17 cellular contexts compared by ENCODE assay signal in the genomic region with DNA sequence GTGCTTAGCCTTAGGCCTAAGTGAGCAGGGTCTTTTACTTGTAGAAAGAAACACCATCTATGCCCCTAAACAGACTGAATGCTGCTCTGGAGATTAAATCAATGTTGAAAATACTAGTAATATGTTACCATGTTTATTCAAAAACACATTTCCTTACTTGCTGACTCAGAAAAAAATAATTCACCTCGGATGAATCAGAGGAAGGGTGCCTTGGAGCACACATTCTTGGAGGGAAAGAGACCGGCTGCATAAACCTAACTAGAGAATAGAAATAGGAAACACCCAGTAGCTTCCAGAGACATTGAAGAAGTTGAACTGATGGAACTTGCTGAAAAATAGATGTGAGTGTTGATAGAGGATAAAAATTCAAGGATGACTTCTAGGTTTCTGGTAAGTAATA.
A peak's percentile ranks its signal among the peaks of the same experiment; 100 is the strongest.
DNase-seq lines count a peak whose midpoint lies in the region; ATAC-seq and TF ChIP-seq lines count a peak whose summit lies in the region.
"Had no signal": no experiment of that assay in that cellular context is flagged by ENCODE, and none has a peak within 500 bp of the region (broad histone marks: within the 10 kb centered on the region; RNA-seq: fewer than 3 reads in every experiment).

No MANE protein-coding gene starts in this region.

- H3K27ac Mint-ChIP-seq in chondrocyte (ENCODE audit: unreplicated experiment): no peak overlapping the region
- H3K27ac Mint-ChIP-seq: activated CD4-positive, alpha-beta T cell treated with anti-CD3 and anti-CD28 coated beads, Interleukin-2, amount 10 ng/mL, durations not matched to agents 24 days and 14 days; activated T-helper 2 cell treated with anti-CD3 and anti-CD28 coated beads, Interferon-gamma antibody, Interleukin-2, Interleukin-4, amounts not matched to agents 10 μg/mL and 5 μg/mL and 100 μg/mL, durations not matched to agents 14 hours and 24 hours and 36 hours had no signal

- no peaks in the 10 kb centered on the region for H3K79me2 ChIP-seq in ACC112 (ENCODE audit: control insufficient read depth, insufficient read depth, low read length, unreplicated experiment)

- no peak overlapping the region for H3K4me3 Mint-ChIP-seq in chondrocyte (ENCODE audit: unreplicated experiment)
- H3K4me3 Mint-ChIP-seq: activated CD4-positive, alpha-beta T cell treated with anti-CD3 and anti-CD28 coated beads, Interleukin-2, amount 10 ng/mL, durations not matched to agents 24 days and 14 days had no signal

- peak overlapping the region; percentile 89 for H2AFZ ChIP-seq in ACC112 (ENCODE audit: low read length, unreplicated experiment)

- peak overlapping the region; percentile 55 for H3K4me3 ChIP-seq in ACC112 (ENCODE audit: low read depth, low read length)
- no peak overlapping the region for H3K4me3 ChIP-seq in brain microvascular endothelial cell (ENCODE audit: low read depth, low read length)
- no peak overlapping the region for H3K4me3 ChIP-seq in H7 (ENCODE audit: insufficient read depth, low read depth, low read length)
- H3K4me3 ChIP-seq: spleen had no signal

- H3K9me3 Mint-ChIP-seq in chondrocyte (ENCODE audit: low read depth): peaks cover 18% of the 10 kb centered on the region
- H3K9me3 Mint-ChIP-seq: activated CD4-positive, alpha-beta T cell treated with anti-CD3 and anti-CD28 coated beads, Interleukin-2, amount 10 ng/mL, durations not matched to agents 24 days and 14 days; activated T-helper 2 cell treated with anti-CD3 and anti-CD28 coated beads, Interferon-gamma antibody, Interleukin-2, Interleukin-4, amounts not matched to agents 10 μg/mL and 5 μg/mL and 100 μg/mL, durations not matched to agents 14 hours and 24 hours and 36 hours had no signal

- peaks cover 28% of the 10 kb centered on the region for H3K4me1 ChIP-seq in ACC112 (ENCODE audit: control insufficient read depth, insufficient read depth, low read length, unreplicated experiment)
- H3K4me1 ChIP-seq: spleen had no signal

- no peak for ATAC-seq in GM19397 (IDR thresholded peaks at IDR 0.05; ENCODE audit: unreplicated experiment)
- no peak for ATAC-seq in HG03039 (IDR thresholded peaks at IDR 0.05; ENCODE audit: unreplicated experiment)

- H3K27ac ChIP-seq in ACC112 (ENCODE audit: low read depth, low read length) (peak overlapping the region; percentile 87), brain microvascular endothelial cell (peak overlapping the region; percentile 42)
- H3K27ac ChIP-seq: spleen had no signal

- peaks cover 4% of the 10 kb centered on the region; the same call in 1 of the 2 replicates for H3K36me3 ChIP-seq in ACC112 (ENCODE audit: insufficient read depth, low read length)
- H3K36me3 ChIP-seq in brain microvascular endothelial cell (replicated peaks): no peaks in the 10 kb centered on the region
- H3K36me3 ChIP-seq in H7 (replicated peaks; ENCODE audit: control insufficient read depth, insufficient read depth, low read length): no peaks in the 10 kb centered on the region; the same call in 1 of the 2 replicates
- H3K36me3 ChIP-seq: spleen had no signal

- H3K27me3 Mint-ChIP-seq in chondrocyte (ENCODE audit: low read depth): no peaks in the 10 kb centered on the region
- H3K27me3 Mint-ChIP-seq: activated CD4-positive, alpha-beta T cell treated with anti-CD3 and anti-CD28 coated beads, Interleukin-2, amount 10 ng/mL, durations not matched to agents 24 days and 14 days had no signal

- TF ChIP-seq CTCF in brain microvascular endothelial cell (IDR thresholded peaks at IDR 0.05; ENCODE audit: low read depth, low read length, missing control alignments): no peak
- no peak for TF ChIP-seq CTCF in chondrocyte (IDR thresholded peaks at IDR 0.05)

- peak; percentile 29 for DNase-seq in HS-27A (ENCODE audit: low read depth)
- peak; percentile 42 for DNase-seq in brain microvascular endothelial cell
- peak; percentile 88 for DNase-seq in iris pigment epithelial cell (ENCODE audit: low read depth)
- no peak for DNase-seq in chondrocyte (ENCODE audit: low spot score)
- no peak for DNase-seq in H7
- DNase-seq: activated CD4-positive, alpha-beta T cell treated with anti-CD3 and anti-CD28 coated beads, Interleukin-2, amount 10 ng/mL, durations not matched to agents 24 days and 14 days; caudate nucleus; DND-41; Karpas-422; NCI-H187 treated with DMSO at 0.1 percent for 48 hours; nucleus accumbens; RPMI8226; spleen had no signal

- in situ Hi-C loops in brain microvascular endothelial cell (cut with HindIII; ENCODE audit: low pct_ligation_motif_present, low sequenced_read_pairs): no loop called here

- no peaks in the 10 kb centered on the region for H3K27me3 ChIP-seq in ACC112 (ENCODE audit: insufficient read depth, low read length)
- no peaks in the 10 kb centered on the region for H3K27me3 ChIP-seq in brain microvascular endothelial cell (replicated peaks)
- H3K27me3 ChIP-seq in H7 (ENCODE audit: control insufficient read depth, insufficient read depth, low read length): no peaks in the 10 kb centered on the region
- H3K27me3 ChIP-seq: spleen had no signal

- peaks cover 6% of the 10 kb centered on the region for H3K4me1 Mint-ChIP-seq in chondrocyte (ENCODE audit: low read depth)
- H3K4me1 Mint-ChIP-seq: activated CD4-positive, alpha-beta T cell treated with anti-CD3 and anti-CD28 coated beads, Interleukin-2, amount 10 ng/mL, durations not matched to agents 24 days and 14 days had no signal

- H3K36me3 Mint-ChIP-seq in chondrocyte (ENCODE audit: low read depth): no peaks in the 10 kb centered on the region

Comparison
In these comparisons a context has a peak if more than half of its experiments do, and no peak if none do; other contexts are left out.
1. DNase-seq: peak in HS-27A (single experiment), brain microvascular endothelial cell (single experiment) and iris pigment epithelial cell (single experiment); none in chondrocyte (single experiment) and H7 (single experiment).